19 cellular contexts compared by ENCODE assay signal in genomic region chr2:130910931-130911330, GRCh38.
"Had no signal": no experiment of that assay in that cellular context is flagged by ENCODE, and none has a peak within 500 bp of the region (broad histone marks: within the 10 kb centered on the region; RNA-seq: fewer than 3 reads in every experiment).

No MANE protein-coding gene starts in this region.

- H3K4me1 ChIP-seq: esophagus muscularis mucosa, spleen, testis, tibial nerve had no signal

- H3K9me3 Mint-ChIP-seq: central memory CD8-positive, alpha-beta T cell; immature natural killer cell; stimulated activated memory B cell treated with anti-CD40 and anti-IgM and Interleukin-4, amounts not matched to agents 10 μg/mL and 1 μg/mL and 100 μg/mL, for 72 hours; stimulated activated naive CD8-positive, alpha-beta T cell treated with anti-CD3 and anti-CD28 coated beads, Interleukin-15, Interleukin-2, amounts not matched to agents 100 ng/mL and 50 ng/mL, for 24 hours had no signal

- ATAC-seq: naive thymus-derived CD4-positive, alpha-beta T cell; right cardiac atrium; stimulated activated memory B cell treated with anti-CD40 and anti-IgM and Interleukin-4, amounts not matched to agents 10 μg/mL and 1 μg/mL and 100 μg/mL, for 72 hours had no signal

- H3K9me3 ChIP-seq: ovary, testis had no signal

- DNase-seq: cortex of kidney; dorsolateral prefrontal cortex; effector CD8-positive, alpha-beta T cell; foreskin fibroblast; immature natural killer cell; naive thymus-derived CD4-positive, alpha-beta T cell; ovary; right cardiac atrium; spleen; stimulated activated CD4-positive, alpha-beta T cell treated with anti-CD3 and anti-CD28 coated beads, Interleukin-15, amount 100 ng/mL, for 24 hours; stimulated activated CD4-positive, alpha-beta T cell treated with anti-CD3 and anti-CD28 coated beads, Interleukin-1b, Interleukin-23, amount 100 ng/mL, for 48 hours; stimulated activated CD4-positive, alpha-beta T cell treated with anti-CD3 and anti-CD28 coated beads, Interleukin-4, amount 100 ng/mL, for 24 hours; testis had no signal

- H3K4me3 Mint-ChIP-seq: central memory CD8-positive, alpha-beta T cell; immature natural killer cell; naive thymus-derived CD4-positive, alpha-beta T cell; stimulated activated memory B cell treated with anti-CD40 and anti-IgM and Interleukin-4, amounts not matched to agents 10 μg/mL and 1 μg/mL and 100 μg/mL, for 72 hours; stimulated activated naive CD8-positive, alpha-beta T cell treated with anti-CD3 and anti-CD28 coated beads, Interleukin-15, Interleukin-2, amounts not matched to agents 100 ng/mL and 50 ng/mL, for 24 hours had no signal

- H3K27ac Mint-ChIP-seq: immature natural killer cell; naive thymus-derived CD4-positive, alpha-beta T cell; progenitor cell of endocrine pancreas; stimulated activated memory B cell treated with anti-CD40 and anti-IgM and Interleukin-4, amounts not matched to agents 10 μg/mL and 1 μg/mL and 100 μg/mL, for 72 hours; stimulated activated naive CD8-positive, alpha-beta T cell treated with anti-CD3 and anti-CD28 coated beads, Interleukin-15, Interleukin-2, amounts not matched to agents 100 ng/mL and 50 ng/mL, for 24 hours had no signal

- H3K4me3 ChIP-seq: dorsolateral prefrontal cortex, esophagus muscularis mucosa, ovary, spleen, testis, tibial nerve had no signal

- H3K36me3 ChIP-seq: esophagus muscularis mucosa, ovary, spleen, tibial nerve had no signal

- H3K27ac ChIP-seq: esophagus muscularis mucosa, ovary, spleen, testis, tibial nerve had no signal

- H3K36me3 Mint-ChIP-seq: naive thymus-derived CD4-positive, alpha-beta T cell; stimulated activated memory B cell treated with anti-CD40 and anti-IgM and Interleukin-4, amounts not matched to agents 10 μg/mL and 1 μg/mL and 100 μg/mL, for 72 hours had no signal

- H3K27me3 ChIP-seq: ovary, testis, tibial nerve had no signal

- H3K4me1 Mint-ChIP-seq: central memory CD8-positive, alpha-beta T cell; immature natural killer cell; naive thymus-derived CD4-positive, alpha-beta T cell had no signal
